23 cellular contexts compared by ENCODE assay signal in the genomic region with DNA sequence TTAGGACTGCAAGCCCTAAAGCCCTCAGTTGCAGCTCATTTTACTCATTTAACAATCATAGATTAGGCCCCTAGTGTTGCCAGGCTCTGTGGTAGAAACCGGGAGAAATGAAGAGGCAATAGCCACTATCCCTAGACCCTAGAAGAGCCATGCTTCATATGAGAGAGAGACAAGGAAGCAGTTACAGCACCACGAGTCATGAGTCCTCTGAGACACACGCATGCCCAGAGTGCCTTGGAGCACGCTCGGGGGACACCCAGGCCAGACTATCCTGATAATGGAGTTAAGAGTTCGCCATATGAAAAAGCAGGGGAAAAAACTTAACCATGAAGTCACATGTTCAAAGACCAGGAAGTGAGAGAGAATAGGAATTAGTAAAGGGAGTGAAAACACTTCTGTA.
DNase-seq lines count a peak whose midpoint lies in the region; ATAC-seq, FAIRE-seq and TF ChIP-seq lines count a peak whose summit lies in the region.
"Had no signal": no experiment of that assay in that cellular context is flagged by ENCODE, and none has a peak within 500 bp of the region (broad histone marks: within the 10 kb centered on the region; RNA-seq: fewer than 3 reads in every experiment).

No MANE protein-coding gene starts in this region.

- no peak for FAIRE-seq in pancreas (lab: Jason Lieb, UNC)
- FAIRE-seq: A549, D721Med, G401.6, GM12891, GM19239, H1 had no signal

- ATAC-seq in foreskin keratinocyte (peak; percentile 76), pancreas (no peak), HG03045 (IDR thresholded peaks at IDR 0.05; ENCODE audit: unreplicated experiment) (no peak)
- no peak for ATAC-seq in CD4-positive, alpha-beta T cell (ENCODE audit: poor library complexity)
- ATAC-seq: A549; CD8-positive, alpha-beta T cell had no signal

- H3K27ac ChIP-seq in foreskin keratinocyte = no peak overlapping the region
- no peak overlapping the region for H3K27ac ChIP-seq in CD4-positive, alpha-beta T cell (ENCODE audit: low read depth, low read length)
- H3K27ac ChIP-seq in pancreas = no peak overlapping the region
- H3K27ac ChIP-seq: A549, C4-2B had no signal

- no peaks in the 10 kb centered on the region for H3K36me3 ChIP-seq in pancreas
- H3K36me3 ChIP-seq: BE2C, HAP-1 had no signal

- no peaks in the 10 kb centered on the region for H3K27me3 Mint-ChIP-seq in HFFc6 (ENCODE audit: insufficient read depth)
- no peaks in the 10 kb centered on the region for H3K27me3 Mint-ChIP-seq in neural crest cell (ENCODE audit: low read depth)
- peaks cover 8% of the 10 kb centered on the region for H3K27me3 Mint-ChIP-seq in CD4-positive, alpha-beta T cell

- H3K4me3 ChIP-seq in pancreas = no peak overlapping the region
- H3K4me3 ChIP-seq: A549, HAP-1 had no signal

- POLR2A ChIA-PET in CD4-positive, alpha-beta T cell (lab: Charles Lee) = no interaction called here

- CTCF ChIA-PET in CD4-positive, alpha-beta T cell (lab: Charles Lee) = no interaction called here

- no peaks in the 10 kb centered on the region for H3K27me3 ChIP-seq in foreskin keratinocyte
- no peaks in the 10 kb centered on the region for H3K27me3 ChIP-seq in CD4-positive, alpha-beta T cell (ENCODE audit: control insufficient read depth, insufficient read depth, low read length)
- no peaks in the 10 kb centered on the region for H3K27me3 ChIP-seq in pancreas
- H3K27me3 ChIP-seq: BE2C had no signal

- H3K4me3 Mint-ChIP-seq in HFFc6 (no peak overlapping the region), neural crest cell (no peak overlapping the region)
- H3K4me3 Mint-ChIP-seq in CD4-positive, alpha-beta T cell = no peak overlapping the region
- H3K4me3 Mint-ChIP-seq: CD8-positive, alpha-beta T cell had no signal

- H3K4me1 Mint-ChIP-seq in HFFc6 (ENCODE audit: low read depth) (peaks cover 41% of the 10 kb centered on the region), neural crest cell (peaks cover 15% of the 10 kb centered on the region)
- no peaks in the 10 kb centered on the region for H3K4me1 Mint-ChIP-seq in CD4-positive, alpha-beta T cell (ENCODE audit: low read depth)

- TF ChIP-seq CTCF in HFFc6 (IDR thresholded peaks at IDR 0.05) = no peak
- no peak for TF ChIP-seq CTCF in foreskin keratinocyte (conservative IDR thresholded peaks at IDR 0.05)
- no peak for TF ChIP-seq CTCF in neural crest cell (conservative IDR thresholded peaks at IDR 0.05)
- TF ChIP-seq CTCF in CD4-positive, alpha-beta T cell (IDR thresholded peaks at IDR 0.05) = no peak
- TF ChIP-seq CTCF in pancreas (IDR thresholded peaks at IDR 0.05) = no peak

- H3K36me3 Mint-ChIP-seq in HFFc6 (ENCODE audit: low read depth) (no peaks in the 10 kb centered on the region), neural crest cell (ENCODE audit: low read depth) (no peaks in the 10 kb centered on the region)
- no peaks in the 10 kb centered on the region for H3K36me3 Mint-ChIP-seq in CD4-positive, alpha-beta T cell (ENCODE audit: low read depth)
- H3K36me3 Mint-ChIP-seq: CD8-positive, alpha-beta T cell had no signal

- H3K9me3 Mint-ChIP-seq in HFFc6 = no peaks in the 10 kb centered on the region
- no peaks in the 10 kb centered on the region for H3K9me3 Mint-ChIP-seq in neural crest cell
- no peaks in the 10 kb centered on the region for H3K9me3 Mint-ChIP-seq in CD4-positive, alpha-beta T cell
- H3K9me3 Mint-ChIP-seq: CD8-positive, alpha-beta T cell had no signal

- H3K27ac Mint-ChIP-seq in HFFc6 = peak overlapping the region; percentile 7; the same call in 1 of the 2 replicates
- H3K27ac Mint-ChIP-seq in neural crest cell (ENCODE audit: unreplicated experiment) = peak overlapping the region; percentile 1
- no peak overlapping the region for H3K27ac Mint-ChIP-seq in CD4-positive, alpha-beta T cell
- H3K27ac Mint-ChIP-seq: CD8-positive, alpha-beta T cell had no signal

- intact Hi-C loops in CD4-positive, alpha-beta T cell (cut with DNase I, micrococcal nuclease) = no loop called here
- intact Hi-C loops in pancreas (cut with DNase I) = no loop called here

- peaks cover 13% of the 10 kb centered on the region for H3K4me1 ChIP-seq in foreskin keratinocyte
- H3K4me1 ChIP-seq in pancreas = no peaks in the 10 kb centered on the region
- H3K4me1 ChIP-seq: A549, BE2C, HAP-1 had no signal

- DNase-seq in HFFc6 = no peak
- DNase-seq in MV-4-11 (lab: John Stamatoyannopoulos, UW) = peak; percentile 59
- no peak for DNase-seq in foreskin keratinocyte
- DNase-seq in neural crest cell (ENCODE audit: low read depth, low spot score) = no peak
- no peak for DNase-seq in CD4-positive, alpha-beta T cell
- no peak for DNase-seq in pancreas
- no peak for DNase-seq in epidermal melanocyte (ENCODE audit: insufficient read length, low spot score)
- DNase-seq: BE2C; CD8-positive, alpha-beta T cell; COR-L47; DMS153; DMS79 treated with DMSO at 0.1 percent for 48 hours; EL; IMR-90 had no signal

- H3K9me3 ChIP-seq in CD4-positive, alpha-beta T cell (ENCODE audit: control insufficient read depth, low read length) = no peaks in the 10 kb centered on the region
- H3K9me3 ChIP-seq in pancreas = no peaks in the 10 kb centered on the region
- H3K9me3 ChIP-seq: A549, BE2C, HAP-1 had no signal

- 89 to 97% methylated on average over 6 of the region's 6 CpGs for WGBS in pancreas, 2 donors
